1 cellular context compared by ENCODE assay signal in genomic region chr6:157789861-157790260, GRCh38.
TF ChIP-seq lines count a peak whose summit lies in the region.

No MANE protein-coding gene starts in this region.

TF ChIP-seq in K562, 482 proteins besides CTCF, POLR2A, EP300 and RAD21 (continued from another document):
- no peak for TF ChIP-seq RNF219 (CRISPR knock-in tag; IDR thresholded peaks at IDR 0.05)
- no peak for TF ChIP-seq ZFP30 (CRISPR knock-in tag; IDR thresholded peaks at IDR 0.05; ENCODE audit: borderline replicate concordance)
- no peak for TF ChIP-seq POLR2H (tag; IDR thresholded peaks at IDR 0.05; ENCODE audit: low read depth)
- no peak for TF ChIP-seq SAP30 (IDR thresholded peaks at IDR 0.05; ENCODE audit: borderline replicate concordance, insufficient read depth, low read depth, low read length, poor library complexity, severe bottlenecking)
- TF ChIP-seq POU5F1 (IDR thresholded peaks at IDR 0.05; ENCODE audit: borderline replicate concordance, low read depth, low read length, partially characterized antibody): no peak
- TF ChIP-seq CBFA2T3 (IDR thresholded peaks at IDR 0.05): no peak
- TF ChIP-seq HNRNPK (IDR thresholded peaks at IDR 0.05; ENCODE audit: low read depth, low read length, poor library complexity, severe bottlenecking): no peak
- TF ChIP-seq ZBTB26 (CRISPR knock-in tag; IDR thresholded peaks at IDR 0.05): no peak
- TF ChIP-seq ZSCAN29 (IDR thresholded peaks at IDR 0.05): no peak
- TF ChIP-seq ZEB2 (IDR thresholded peaks at IDR 0.05): no peak
- no peak for TF ChIP-seq ZNF785 (CRISPR knock-in tag; IDR thresholded peaks at IDR 0.05)
- peak in 1 of 2 experiments; percentile 47; a peak in 1 of 3 replicates for TF ChIP-seq CBX3 (IDR thresholded peaks at IDR 0.05; ENCODE audit: borderline replicate concordance in 1 of 2, low read length in 2 of 2)
- TF ChIP-seq MBD2 (IDR thresholded peaks at IDR 0.05; ENCODE audit: borderline replicate concordance, low read depth): 0 out of 2 replicates have a peak, but pooled peaks have one; percentile 44
- no peak for TF ChIP-seq ID3 (CRISPR knock-in tag; IDR thresholded peaks at IDR 0.05)
- TF ChIP-seq ID3 (tag; IDR thresholded peaks at IDR 0.05): no peak
- no peak for TF ChIP-seq PRDM10 (IDR thresholded peaks at IDR 0.05; ENCODE audit: partially characterized antibody)
- no peak for TF ChIP-seq RBM17 (IDR thresholded peaks at IDR 0.05; ENCODE audit: borderline replicate concordance, low read depth, low read length)
- 0 out of 2 replicates have a peak, but pooled peaks have one; percentile 4 for TF ChIP-seq ZNF431 (CRISPR knock-in tag; IDR thresholded peaks at IDR 0.05)
- TF ChIP-seq RCOR1 (IDR thresholded peaks at IDR 0.05; ENCODE audit: borderline replicate concordance in 1 of 2, low read depth in 2 of 2, low read length in 2 of 2): peak in 1 of 2 experiments; percentile 41; a peak in 1 of 4 replicates
- peak; percentile 68 for TF ChIP-seq EGR1 (conservative IDR thresholded peaks at IDR 0.05)
- TF ChIP-seq HNRNPLL (IDR thresholded peaks at IDR 0.05; ENCODE audit: low read depth, low read length, poor library complexity, severe bottlenecking): no peak
- no peak for TF ChIP-seq YBX1 (IDR thresholded peaks at IDR 0.05)
- no peak for TF ChIP-seq SREBF2 (CRISPR knock-in tag; IDR thresholded peaks at IDR 0.05)
TF ChIP-seq in K562: peak in this region for 23.
